1 cellular context compared by ENCODE assay signal in genomic region chr5:97427235-97427634, GRCh38.
TF ChIP-seq lines count a peak whose summit lies in the region.

No MANE protein-coding gene starts in this region.

TF ChIP-seq in HepG2, 621 proteins besides CTCF, POLR2A, EP300 and RAD21 (continued from another document):
- TF ChIP-seq RAD51 (IDR thresholded peaks at IDR 0.05; ENCODE audit: borderline replicate concordance) (no peak), KDM6A (CRISPR knock-in tag; IDR thresholded peaks at IDR 0.05; ENCODE audit: low read depth) (no peak), FOXP1 (IDR thresholded peaks at IDR 0.05) (no peak), FOXP1 (CRISPR knock-in tag; IDR thresholded peaks at IDR 0.05) (no peak), JDP2 (CRISPR knock-in tag; IDR thresholded peaks at IDR 0.05; ENCODE audit: borderline replicate concordance) (no peak)
- TF ChIP-seq, protein P1, sequence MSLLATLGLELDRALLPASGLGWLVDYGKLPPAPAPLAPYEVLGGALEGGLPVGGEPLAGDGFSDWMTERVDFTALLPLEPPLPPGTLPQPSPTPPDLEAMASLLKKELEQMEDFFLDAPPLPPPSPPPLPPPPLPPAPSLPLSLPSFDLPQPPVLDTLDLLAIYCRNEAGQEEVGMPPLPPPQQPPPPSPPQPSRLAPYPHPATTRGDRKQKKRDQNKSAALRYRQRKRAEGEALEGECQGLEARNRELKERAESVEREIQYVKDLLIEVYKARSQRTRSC (CRISPR knock-in tag; IDR thresholded peaks at IDR 0.05; ENCODE audit: low read depth), result no peak
TF ChIP-seq in HepG2: peak in this region for 0.
